8 cellular contexts compared by ENCODE assay signal in the genomic region with DNA sequence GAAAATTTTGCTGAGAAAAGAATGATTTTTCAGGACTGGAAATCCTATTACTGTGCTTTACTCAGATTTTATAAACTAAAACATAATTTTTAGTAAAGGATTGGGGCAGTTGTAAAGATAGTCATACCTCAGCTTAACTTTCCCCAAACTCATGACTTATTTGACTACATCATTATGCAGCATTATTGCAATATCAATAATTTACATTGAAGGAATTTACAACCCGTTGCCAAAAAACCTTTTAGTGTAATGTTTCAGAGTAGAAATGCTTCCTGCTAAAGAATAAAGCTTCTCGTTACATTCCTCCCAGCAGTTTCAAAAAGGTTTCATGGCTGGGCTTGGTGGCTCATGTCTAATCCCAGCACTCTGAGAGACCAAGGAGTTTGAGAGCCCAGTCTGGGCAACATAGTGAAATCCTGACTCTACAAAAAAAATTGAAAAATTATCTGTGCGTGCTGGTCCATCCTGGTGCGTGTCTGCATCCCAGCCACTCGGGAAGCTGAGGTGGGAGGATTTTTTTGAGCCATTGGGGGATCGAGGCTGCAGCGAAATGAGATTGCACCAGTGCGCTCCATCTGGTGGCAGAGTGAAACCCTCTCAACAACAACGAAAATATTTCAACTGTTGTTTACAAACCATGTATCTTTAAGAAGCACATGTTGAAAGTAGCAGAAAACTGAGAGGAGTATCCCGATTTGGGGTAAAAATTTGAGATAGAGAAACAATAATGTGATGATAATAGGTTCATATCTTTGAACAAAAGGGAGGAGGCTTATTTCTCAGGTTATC. TPM values are rescaled to one million over a fixed set of nuclear protein-coding genes. Genes with fewer than 3 reads are reported as not detected.
DNase-seq lines count a peak whose midpoint lies in the region; ATAC-seq and TF ChIP-seq lines count a peak whose summit lies in the region.

No MANE protein-coding gene starts in this region.

- no peaks in the 10 kb centered on the region for H3K9me3 Mint-ChIP-seq in activated CD4-positive, alpha-beta memory T cell treated with anti-CD3 and anti-CD28 coated beads for 36 hours
- H3K9me3 Mint-ChIP-seq in progenitor cell of endocrine pancreas (ENCODE audit: low read depth) = no peaks in the 10 kb centered on the region

- POLR2A ChIA-PET in activated CD4-positive, alpha-beta memory T cell treated with anti-CD3 and anti-CD28 coated beads for 36 hours (lab: Charles Lee) = interaction anchor here (1.2 to 7.7 kb wide), 3 partner anchors 11 to 79 kb away, joined by 3 to 250 read pairs (median 4); a partner anchor contains a TSS

- intact Hi-C loops in activated CD4-positive, alpha-beta memory T cell treated with anti-CD3 and anti-CD28 coated beads for 36 hours (cut with micrococcal nuclease) = loop anchor here (1.0 to 5.0 kb wide), 3 partner anchors 65 to 352 kb away; no protein-coding TSS in a partner anchor
- intact Hi-C loops in lower leg skin (cut with DNase I; ENCODE audit: low total_unique reads) = loop anchor here (1.0 to 10.0 kb wide), 2 partner anchors 32 to 64 kb away; a partner anchor contains a TSS

- no peak overlapping the region for H3K4me3 ChIP-seq in lower leg skin (ENCODE audit: low read depth, poor library complexity, severe bottlenecking)

- H3K36me3 Mint-ChIP-seq in activated CD4-positive, alpha-beta memory T cell treated with anti-CD3 and anti-CD28 coated beads for 36 hours = peaks cover 16% of the 10 kb centered on the region
- H3K36me3 Mint-ChIP-seq in progenitor cell of endocrine pancreas (ENCODE audit: insufficient read depth) = peaks cover 2% of the 10 kb centered on the region

- CTCF ChIA-PET in activated CD4-positive, alpha-beta memory T cell treated with anti-CD3 and anti-CD28 coated beads for 36 hours (lab: Charles Lee) = interaction anchor here (0.6 to 5.2 kb wide), 15 partner anchors 8 to 1244 kb away, joined by 3 to 46 read pairs (median 3); no protein-coding TSS in a partner anchor

- 19 to 20% methylated on average over 10 of the region's 10 CpGs for WGBS in lower leg skin, 2 donors

- peak overlapping the region; percentile 74 for H3K4me3 Mint-ChIP-seq in activated CD4-positive, alpha-beta memory T cell treated with anti-CD3 and anti-CD28 coated beads for 36 hours
- H3K4me3 Mint-ChIP-seq in progenitor cell of endocrine pancreas (ENCODE audit: low read depth) = peak overlapping the region; percentile 14

- H3K27me3 Mint-ChIP-seq in activated CD4-positive, alpha-beta memory T cell treated with anti-CD3 and anti-CD28 coated beads for 36 hours = no peaks in the 10 kb centered on the region
- no peaks in the 10 kb centered on the region for H3K27me3 Mint-ChIP-seq in progenitor cell of endocrine pancreas

- H3K27ac Mint-ChIP-seq in activated CD4-positive, alpha-beta memory T cell treated with anti-CD3 and anti-CD28 coated beads for 36 hours = peak overlapping the region; percentile 76
- no peak overlapping the region for H3K27ac Mint-ChIP-seq in progenitor cell of endocrine pancreas

- no peak for ATAC-seq in HG03139 (IDR thresholded peaks at IDR 0.05; ENCODE audit: unreplicated experiment)

- H3K4me1 Mint-ChIP-seq in activated CD4-positive, alpha-beta memory T cell treated with anti-CD3 and anti-CD28 coated beads for 36 hours (ENCODE audit: low read depth) = peaks cover 64% of the 10 kb centered on the region
- H3K4me1 Mint-ChIP-seq in progenitor cell of endocrine pancreas (ENCODE audit: low read depth) = peaks cover 51% of the 10 kb centered on the region

- no peak for TF ChIP-seq POLR2A in lower leg skin (IDR thresholded peaks at IDR 0.05)

- DNase-seq in D341Med (ENCODE audit: low spot score) (peak; percentile 62), HUDEP-2 (lab: John Stamatoyannopoulos, UW; ENCODE audit: unreplicated experiment in 76 of 76) (peak in 42 of 76 experiments; percentile 8 to 64 (median 28)), fibroblast of peridontal ligament (ENCODE audit: extremely low read depth) (peak; percentile 52), progenitor cell of endocrine pancreas (ENCODE audit: low spot score, unreplicated experiment) (no peak), amniotic stem cell (lab: John Stamatoyannopoulos, UW) (no peak), lower leg skin (ENCODE audit: low spot score in 2 of 2) (no peak)
- DNase-seq in activated CD4-positive, alpha-beta memory T cell treated with anti-CD3 and anti-CD28 coated beads for 36 hours = peak; percentile 46

- TF ChIP-seq CTCF in progenitor cell of endocrine pancreas (IDR thresholded peaks at IDR 0.05; ENCODE audit: unreplicated experiment) (peak; percentile 50), lower leg skin (IDR thresholded peaks at IDR 0.05) (no peak)

RNA-seq across cellular contexts. Expression of a gene that starts 4.4 kb away (rescaled TPM):
- 10 to 100 TPM; 79.1 to 84.3 TPM for total RNA-seq in activated CD4-positive, alpha-beta memory T cell treated with anti-CD3 and anti-CD28 coated beads for 36 hours
- 75.0 and 75.2 TPM in 2 replicates for total RNA-seq in progenitor cell of endocrine pancreas
- 10 to 100 TPM; 36.3 to 49.8 (median 40.4) TPM for total RNA-seq in lower leg skin

Comparison
In these comparisons a context has a peak if more than half of its experiments do, and no peak if none do; other contexts are left out.
1. DNase-seq: peak in D341Med (single experiment), HUDEP-2 (42 of 76), activated CD4-positive, alpha-beta memory T cell treated with anti-CD3 and anti-CD28 coated beads for 36 hours (single experiment) and fibroblast of peridontal ligament (single experiment); none in progenitor cell of endocrine pancreas (single experiment), amniotic stem cell (single experiment) and lower leg skin (0 of 2).